ENCODE assay signal across 1 cellular context in the genomic region with DNA sequence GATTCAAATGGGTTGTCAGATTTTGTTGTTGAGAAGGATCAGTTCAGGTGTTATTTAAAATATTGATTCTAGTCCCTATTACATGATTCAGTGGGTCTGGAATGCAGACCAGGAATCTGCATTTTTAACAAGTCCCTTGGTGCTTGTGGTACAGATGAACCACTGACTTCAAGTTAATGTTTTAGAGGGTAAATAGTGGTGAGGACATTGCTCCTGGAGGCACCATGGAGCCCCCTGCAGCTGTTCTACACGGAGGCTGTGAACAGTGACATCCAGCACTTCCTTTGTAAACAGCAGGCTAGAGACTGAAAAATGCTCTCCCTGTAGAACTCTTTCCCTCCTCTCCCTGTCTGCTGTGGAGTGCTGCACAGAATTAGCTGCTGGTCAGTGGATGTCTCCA.
TF ChIP-seq lines count a peak whose summit lies in the region.

No MANE protein-coding gene starts in this region.

TF ChIP-seq in HepG2, 621 proteins besides CTCF, POLR2A, EP300 and RAD21 (continued from another document and continues in another):
- TF ChIP-seq ERF (CRISPR knock-in tag; IDR thresholded peaks at IDR 0.05) (peak; percentile 35; the same call in 1 of the 2 replicates), NCOR1 (IDR thresholded peaks at IDR 0.05; ENCODE audit: borderline replicate concordance, low read length) (no peak), ZNF557 (CRISPR knock-in tag; IDR thresholded peaks at IDR 0.05) (no peak), CENPX (CRISPR knock-in tag; IDR thresholded peaks at IDR 0.05) (no peak), GABPA (IDR thresholded peaks at IDR 0.05; ENCODE audit: low read depth, low read length) (peak; percentile 48), GABPA (CRISPR knock-in tag; IDR thresholded peaks at IDR 0.05; ENCODE audit: low read depth) (peak; percentile 84), PITX1 (CRISPR knock-in tag; IDR thresholded peaks at IDR 0.05) (0 out of 2 replicates have a peak, but pooled peaks have one; percentile 18), RARA (CRISPR knock-in tag; IDR thresholded peaks at IDR 0.05) (peak; percentile 15; the same call in 1 of the 2 replicates), ZNF598 (CRISPR knock-in tag; IDR thresholded peaks at IDR 0.05; ENCODE audit: borderline replicate concordance) (no peak), SAP130 (CRISPR knock-in tag; IDR thresholded peaks at IDR 0.05; ENCODE audit: low read depth) (peak; percentile 56), ZNF292 (CRISPR knock-in tag; IDR thresholded peaks at IDR 0.05; ENCODE audit: borderline replicate concordance, low read depth) (peak; percentile 68; the same call in 1 of the 2 replicates), ISX (CRISPR knock-in tag; conservative IDR thresholded peaks at IDR 0.05) (no peak), ZSCAN20 (CRISPR knock-in tag; IDR thresholded peaks at IDR 0.05; ENCODE audit: borderline replicate concordance) (0 out of 2 replicates have a peak, but pooled peaks have one; percentile 37), ZEB1 (IDR thresholded peaks at IDR 0.05; ENCODE audit: insufficient replicate concordance, low read depth) (no peak), ZFP37 (CRISPR knock-in tag; IDR thresholded peaks at IDR 0.05; ENCODE audit: borderline replicate concordance) (0 out of 2 replicates have a peak, but pooled peaks have one; percentile 55), POLR2G (IDR thresholded peaks at IDR 0.05; ENCODE audit: low read depth, low read length) (no peak), TBX2 (CRISPR knock-in tag; IDR thresholded peaks at IDR 0.05; ENCODE audit: borderline replicate concordance) (no peak), IKZF1 (IDR thresholded peaks at IDR 0.05) (no peak), RFX1 (IDR thresholded peaks at IDR 0.05) (no peak), ZSCAN31 (CRISPR knock-in tag; IDR thresholded peaks at IDR 0.05; ENCODE audit: low read depth) (no peak), TCF7 (IDR thresholded peaks at IDR 0.05; ENCODE audit: low read depth) (no peak), FOXJ3 (CRISPR knock-in tag; IDR thresholded peaks at IDR 0.05; ENCODE audit: borderline replicate concordance) (peak; percentile 62; the same call in 1 of the 2 replicates), PAX8 (CRISPR knock-in tag; IDR thresholded peaks at IDR 0.05; ENCODE audit: borderline replicate concordance) (no peak), SP1 (IDR thresholded peaks at IDR 0.05) (no peak), SP1 (CRISPR knock-in tag; IDR thresholded peaks at IDR 0.05) (no peak), ZNF17 (CRISPR knock-in tag; IDR thresholded peaks at IDR 0.05) (no peak), HDAC1 (CRISPR knock-in tag; IDR thresholded peaks at IDR 0.05) (peak; percentile 55), ZNF317 (CRISPR knock-in tag; IDR thresholded peaks at IDR 0.05) (peak; percentile 60; the same call in 1 of the 2 replicates), RCOR2 (CRISPR knock-in tag; IDR thresholded peaks at IDR 0.05) (peak; percentile 30; the same call in 1 of the 2 replicates), HMG20A (CRISPR knock-in tag; IDR thresholded peaks at IDR 0.05; ENCODE audit: borderline replicate concordance) (peak; percentile 28; the same call in 1 of the 2 replicates), SATB2 (CRISPR knock-in tag; IDR thresholded peaks at IDR 0.05) (no peak), HNF4A (CRISPR knock-in tag; IDR thresholded peaks at IDR 0.05) (peak; percentile 57; the same call in 1 of the 2 replicates), ZNF552 (CRISPR knock-in tag; IDR thresholded peaks at IDR 0.05; ENCODE audit: borderline replicate concordance) (no peak)
- TF ChIP-seq, protein P1, sequence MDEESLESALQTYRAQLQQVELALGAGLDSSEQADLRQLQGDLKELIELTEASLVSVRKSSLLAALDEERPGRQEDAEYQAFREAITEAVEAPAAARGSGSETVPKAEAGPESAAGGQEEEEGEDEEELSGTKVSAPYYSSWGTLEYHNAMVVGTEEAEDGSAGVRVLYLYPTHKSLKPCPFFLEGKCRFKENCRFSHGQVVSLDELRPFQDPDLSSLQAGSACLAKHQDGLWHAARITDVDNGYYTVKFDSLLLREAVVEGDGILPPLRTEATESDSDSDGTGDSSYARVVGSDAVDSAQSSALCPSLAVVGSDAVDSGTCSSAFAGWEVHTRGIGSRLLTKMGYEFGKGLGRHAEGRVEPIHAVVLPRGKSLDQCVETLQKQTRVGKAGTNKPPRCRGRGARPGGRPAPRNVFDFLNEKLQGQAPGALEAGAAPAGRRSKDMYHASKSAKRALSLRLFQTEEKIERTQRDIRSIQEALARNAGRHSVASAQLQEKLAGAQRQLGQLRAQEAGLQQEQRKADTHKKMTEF (CRISPR knock-in tag; IDR thresholded peaks at IDR 0.05), result 0 out of 2 replicates have a peak, but pooled peaks have one; percentile 24
- TF ChIP-seq, protein P2, sequence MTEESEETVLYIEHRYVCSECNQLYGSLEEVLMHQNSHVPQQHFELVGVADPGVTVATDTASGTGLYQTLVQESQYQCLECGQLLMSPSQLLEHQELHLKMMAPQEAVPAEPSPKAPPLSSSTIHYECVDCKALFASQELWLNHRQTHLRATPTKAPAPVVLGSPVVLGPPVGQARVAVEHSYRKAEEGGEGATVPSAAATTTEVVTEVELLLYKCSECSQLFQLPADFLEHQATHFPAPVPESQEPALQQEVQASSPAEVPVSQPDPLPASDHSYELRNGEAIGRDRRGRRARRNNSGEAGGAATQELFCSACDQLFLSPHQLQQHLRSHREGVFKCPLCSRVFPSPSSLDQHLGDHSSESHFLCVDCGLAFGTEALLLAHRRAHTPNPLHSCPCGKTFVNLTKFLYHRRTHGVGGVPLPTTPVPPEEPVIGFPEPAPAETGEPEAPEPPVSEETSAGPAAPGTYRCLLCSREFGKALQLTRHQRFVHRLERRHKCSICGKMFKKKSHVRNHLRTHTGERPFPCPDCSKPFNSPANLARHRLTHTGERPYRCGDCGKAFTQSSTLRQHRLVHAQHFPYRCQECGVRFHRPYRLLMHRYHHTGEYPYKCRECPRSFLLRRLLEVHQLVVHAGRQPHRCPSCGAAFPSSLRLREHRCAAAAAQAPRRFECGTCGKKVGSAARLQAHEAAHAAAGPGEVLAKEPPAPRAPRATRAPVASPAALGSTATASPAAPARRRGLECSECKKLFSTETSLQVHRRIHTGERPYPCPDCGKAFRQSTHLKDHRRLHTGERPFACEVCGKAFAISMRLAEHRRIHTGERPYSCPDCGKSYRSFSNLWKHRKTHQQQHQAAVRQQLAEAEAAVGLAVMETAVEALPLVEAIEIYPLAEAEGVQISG (CRISPR knock-in tag; IDR thresholded peaks at IDR 0.05), result peak; percentile 48; the same call in 1 of the 2 replicates
- TF ChIP-seq, protein P3, sequence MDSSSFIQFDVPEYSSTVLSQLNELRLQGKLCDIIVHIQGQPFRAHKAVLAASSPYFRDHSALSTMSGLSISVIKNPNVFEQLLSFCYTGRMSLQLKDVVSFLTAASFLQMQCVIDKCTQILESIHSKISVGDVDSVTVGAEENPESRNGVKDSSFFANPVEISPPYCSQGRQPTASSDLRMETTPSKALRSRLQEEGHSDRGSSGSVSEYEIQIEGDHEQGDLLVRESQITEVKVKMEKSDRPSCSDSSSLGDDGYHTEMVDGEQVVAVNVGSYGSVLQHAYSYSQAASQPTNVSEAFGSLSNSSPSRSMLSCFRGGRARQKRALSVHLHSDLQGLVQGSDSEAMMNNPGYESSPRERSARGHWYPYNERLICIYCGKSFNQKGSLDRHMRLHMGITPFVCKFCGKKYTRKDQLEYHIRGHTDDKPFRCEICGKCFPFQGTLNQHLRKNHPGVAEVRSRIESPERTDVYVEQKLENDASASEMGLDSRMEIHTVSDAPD (CRISPR knock-in tag; IDR thresholded peaks at IDR 0.05), result no peak
- TF ChIP-seq, protein P4, sequence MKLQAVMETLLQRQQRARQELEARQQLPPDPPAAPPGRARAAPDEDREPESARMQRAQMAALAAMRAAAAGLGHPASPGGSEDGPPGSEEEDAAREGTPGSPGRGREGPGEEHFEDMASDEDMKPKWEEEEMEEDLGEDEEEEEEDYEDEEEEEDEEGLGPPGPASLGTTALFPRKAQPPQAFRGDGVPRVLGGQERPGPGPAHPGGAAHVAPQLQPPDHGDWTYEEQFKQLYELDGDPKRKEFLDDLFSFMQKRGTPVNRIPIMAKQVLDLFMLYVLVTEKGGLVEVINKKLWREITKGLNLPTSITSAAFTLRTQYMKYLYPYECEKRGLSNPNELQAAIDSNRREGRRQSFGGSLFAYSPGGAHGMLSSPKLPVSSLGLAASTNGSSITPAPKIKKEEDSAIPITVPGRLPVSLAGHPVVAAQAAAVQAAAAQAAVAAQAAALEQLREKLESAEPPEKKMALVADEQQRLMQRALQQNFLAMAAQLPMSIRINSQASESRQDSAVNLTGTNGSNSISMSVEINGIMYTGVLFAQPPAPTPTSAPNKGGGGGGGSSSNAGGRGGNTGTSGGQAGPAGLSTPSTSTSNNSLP (IDR thresholded peaks at IDR 0.05; ENCODE audit: low read depth, low read length), result peak; percentile 73
- TF ChIP-seq, protein P5, sequence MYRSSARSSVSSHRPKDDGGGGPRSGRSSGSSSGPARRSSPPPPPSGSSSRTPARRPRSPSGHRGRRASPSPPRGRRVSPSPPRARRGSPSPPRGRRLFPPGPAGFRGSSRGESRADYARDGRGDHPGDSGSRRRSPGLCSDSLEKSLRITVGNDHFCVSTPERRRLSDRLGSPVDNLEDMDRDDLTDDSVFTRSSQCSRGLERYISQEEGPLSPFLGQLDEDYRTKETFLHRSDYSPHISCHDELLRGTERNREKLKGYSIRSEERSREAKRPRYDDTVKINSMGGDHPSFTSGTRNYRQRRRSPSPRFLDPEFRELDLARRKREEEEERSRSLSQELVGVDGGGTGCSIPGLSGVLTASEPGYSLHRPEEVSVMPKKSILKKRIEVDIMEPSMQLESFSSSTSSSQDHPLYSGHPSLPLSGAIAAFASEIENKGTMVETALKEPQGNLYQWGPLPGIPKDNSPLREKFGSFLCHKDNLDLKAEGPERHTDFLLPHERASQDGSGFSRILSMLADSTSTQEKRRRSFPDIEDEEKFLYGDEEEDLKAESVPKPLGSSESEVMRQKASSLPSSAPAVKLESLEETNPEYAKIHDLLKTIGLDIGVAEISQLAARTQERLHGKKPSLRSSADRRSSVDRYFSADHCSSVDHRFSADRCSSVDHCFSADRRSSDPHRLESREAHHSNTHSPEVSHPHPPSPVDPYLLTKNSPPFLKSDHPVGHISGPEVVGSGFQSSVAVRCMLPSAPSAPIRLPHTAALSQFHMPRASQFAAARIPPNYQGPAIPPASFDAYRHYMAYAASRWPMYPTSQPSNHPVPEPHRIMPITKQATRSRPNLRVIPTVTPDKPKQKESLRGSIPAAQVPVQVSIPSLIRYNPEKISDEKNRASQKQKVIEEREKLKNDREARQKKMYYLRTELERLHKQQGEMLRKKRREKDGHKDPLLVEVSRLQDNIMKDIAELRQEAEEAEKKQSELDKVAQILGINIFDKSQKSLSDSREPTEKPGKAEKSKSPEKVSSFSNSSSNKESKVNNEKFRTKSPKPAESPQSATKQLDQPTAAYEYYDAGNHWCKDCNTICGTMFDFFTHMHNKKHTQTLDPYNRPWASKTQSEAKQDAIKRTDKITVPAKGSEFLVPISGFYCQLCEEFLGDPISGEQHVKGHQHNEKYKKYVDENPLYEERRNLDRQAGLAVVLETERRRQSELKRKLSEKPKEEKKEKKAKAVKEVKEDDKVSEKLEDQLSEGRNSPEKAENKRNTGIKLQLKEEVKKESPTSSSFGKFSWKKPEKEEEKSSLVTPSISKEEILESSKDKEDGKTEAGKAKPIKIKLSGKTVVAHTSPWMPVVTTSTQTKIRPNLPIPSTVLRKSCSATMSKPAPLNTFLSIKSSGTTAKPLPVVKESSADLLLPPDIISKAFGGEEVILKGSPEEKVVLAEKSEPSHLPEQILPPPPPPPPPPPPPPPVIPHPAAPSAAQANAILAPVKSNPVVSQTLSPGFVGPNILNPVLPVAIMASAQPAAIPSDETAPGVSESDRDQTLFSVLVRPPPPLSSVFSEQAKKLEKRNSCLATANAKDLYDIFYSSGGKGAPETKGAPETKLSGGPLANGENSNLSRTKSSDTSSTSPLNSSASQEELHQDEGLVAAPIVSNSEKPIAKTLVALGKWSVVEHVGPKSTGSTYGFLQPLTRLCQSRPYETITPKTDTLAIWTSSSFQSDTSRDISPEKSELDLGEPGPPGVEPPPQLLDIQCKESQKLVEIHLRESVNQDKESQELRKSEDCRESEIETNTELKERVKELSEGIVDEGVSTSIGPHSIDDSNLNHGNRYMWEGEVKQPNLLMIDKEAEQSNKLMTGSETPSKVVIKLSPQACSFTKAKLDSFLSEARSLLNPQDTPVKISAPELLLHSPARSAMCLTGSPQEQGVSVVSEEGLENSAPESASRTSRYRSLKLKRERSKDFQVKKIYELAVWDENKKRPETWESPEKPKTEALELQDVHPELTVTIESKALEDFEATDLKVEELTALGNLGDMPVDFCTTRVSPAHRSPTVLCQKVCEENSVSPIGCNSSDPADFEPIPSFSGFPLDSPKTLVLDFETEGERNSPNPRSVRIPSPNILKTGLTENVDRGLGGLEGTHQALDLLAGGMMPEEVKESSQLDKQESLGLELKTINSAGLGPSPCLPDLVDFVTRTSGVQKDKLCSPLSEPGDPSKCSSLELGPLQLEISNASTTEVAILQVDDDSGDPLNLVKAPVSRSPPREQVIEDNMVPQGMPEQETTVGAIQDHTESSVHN (CRISPR knock-in tag; IDR thresholded peaks at IDR 0.05), result no peak
- TF ChIP-seq, protein P6, sequence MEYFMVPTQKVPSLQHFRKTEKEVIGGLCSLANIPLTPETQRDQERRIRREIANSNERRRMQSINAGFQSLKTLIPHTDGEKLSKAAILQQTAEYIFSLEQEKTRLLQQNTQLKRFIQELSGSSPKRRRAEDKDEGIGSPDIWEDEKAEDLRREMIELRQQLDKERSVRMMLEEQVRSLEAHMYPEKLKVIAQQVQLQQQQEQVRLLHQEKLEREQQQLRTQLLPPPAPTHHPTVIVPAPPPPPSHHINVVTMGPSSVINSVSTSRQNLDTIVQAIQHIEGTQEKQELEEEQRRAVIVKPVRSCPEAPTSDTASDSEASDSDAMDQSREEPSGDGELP (IDR thresholded peaks at IDR 0.05; ENCODE audit: borderline replicate concordance, low read depth), result peak; percentile 88
- TF ChIP-seq, protein P7, sequence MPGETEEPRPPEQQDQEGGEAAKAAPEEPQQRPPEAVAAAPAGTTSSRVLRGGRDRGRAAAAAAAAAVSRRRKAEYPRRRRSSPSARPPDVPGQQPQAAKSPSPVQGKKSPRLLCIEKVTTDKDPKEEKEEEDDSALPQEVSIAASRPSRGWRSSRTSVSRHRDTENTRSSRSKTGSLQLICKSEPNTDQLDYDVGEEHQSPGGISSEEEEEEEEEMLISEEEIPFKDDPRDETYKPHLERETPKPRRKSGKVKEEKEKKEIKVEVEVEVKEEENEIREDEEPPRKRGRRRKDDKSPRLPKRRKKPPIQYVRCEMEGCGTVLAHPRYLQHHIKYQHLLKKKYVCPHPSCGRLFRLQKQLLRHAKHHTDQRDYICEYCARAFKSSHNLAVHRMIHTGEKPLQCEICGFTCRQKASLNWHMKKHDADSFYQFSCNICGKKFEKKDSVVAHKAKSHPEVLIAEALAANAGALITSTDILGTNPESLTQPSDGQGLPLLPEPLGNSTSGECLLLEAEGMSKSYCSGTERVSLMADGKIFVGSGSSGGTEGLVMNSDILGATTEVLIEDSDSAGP (CRISPR knock-in tag; IDR thresholded peaks at IDR 0.05; ENCODE audit: borderline replicate concordance), result no peak
- TF ChIP-seq, protein P8, sequence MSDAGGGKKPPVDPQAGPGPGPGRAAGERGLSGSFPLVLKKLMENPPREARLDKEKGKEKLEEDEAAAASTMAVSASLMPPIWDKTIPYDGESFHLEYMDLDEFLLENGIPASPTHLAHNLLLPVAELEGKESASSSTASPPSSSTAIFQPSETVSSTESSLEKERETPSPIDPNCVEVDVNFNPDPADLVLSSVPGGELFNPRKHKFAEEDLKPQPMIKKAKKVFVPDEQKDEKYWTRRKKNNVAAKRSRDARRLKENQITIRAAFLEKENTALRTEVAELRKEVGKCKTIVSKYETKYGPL (CRISPR knock-in tag; IDR thresholded peaks at IDR 0.05), result no peak
